18 cellular contexts compared by ENCODE assay signal in the genomic region with DNA sequence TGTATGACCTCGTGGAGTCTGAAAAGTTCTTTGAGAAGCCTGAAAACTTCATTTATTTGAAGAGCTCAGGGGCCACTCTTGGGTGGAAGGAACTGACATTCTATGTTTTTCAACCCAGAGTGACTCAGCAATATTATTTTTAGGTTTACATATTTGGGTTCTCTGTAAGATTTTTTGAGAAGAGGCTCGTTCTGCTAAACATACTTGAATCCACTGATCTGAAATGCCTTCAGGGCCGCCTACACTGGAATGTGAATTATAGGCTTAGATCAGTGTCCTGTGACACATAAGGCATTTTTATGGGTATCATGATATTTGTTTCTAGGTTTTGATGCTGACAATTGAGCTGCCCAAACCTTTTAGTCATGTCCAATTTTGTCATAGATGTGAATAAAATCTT.
DNase-seq lines count a peak whose midpoint lies in the region; ATAC-seq lines count a peak whose summit lies in the region.
"Had no signal": no experiment of that assay in that cellular context is flagged by ENCODE, and none has a peak within 500 bp of the region (broad histone marks: within the 10 kb centered on the region; RNA-seq: fewer than 3 reads in every experiment).

No MANE protein-coding gene starts in this region.

- DNase-seq in AG08396 (ENCODE audit: low spot score) (peak; percentile 7), HS-27A (ENCODE audit: low read depth) (peak; percentile 15), OCI-M1 (lab: John Stamatoyannopoulos, UW) (peak; percentile 62), fibroblast of peridontal ligament (ENCODE audit: extremely low read depth) (peak; percentile 37), NCI-H1694 treated with DMSO at 0.1 percent for 48 hours (lab: John Stamatoyannopoulos, UW) (no peak)
- no peak for DNase-seq in effector CD8-positive, alpha-beta T cell (lab: John Stamatoyannopoulos, UW)
- DNase-seq in naive thymus-derived CD8-positive, alpha-beta T cell = no peak
- DNase-seq: ACHN; activated CD4-positive, alpha-beta T cell treated with anti-CD3 and anti-CD28 coated beads, Interleukin-2, amount 50 U/mL, for 48 hours; aorta; immature natural killer cell; mesenchymal stem cell; NCI-H1417; NCI-H524 treated with DMSO at 0.1 percent for 48 hours; testis had no signal

- no peaks in the 10 kb centered on the region for H3K4me1 Mint-ChIP-seq in naive thymus-derived CD8-positive, alpha-beta T cell
- H3K4me1 Mint-ChIP-seq: activated T-helper 17 cell treated with anti-CD3 and anti-CD28 coated beads, Interleukin-2, amount 50 U/mL, for 72 hours; immature natural killer cell had no signal

- H3K4me3 Mint-ChIP-seq in naive thymus-derived CD8-positive, alpha-beta T cell = no peak overlapping the region
- H3K4me3 Mint-ChIP-seq: activated T-helper 17 cell treated with anti-CD3 and anti-CD28 coated beads, Interleukin-2, amount 50 U/mL, for 72 hours; immature natural killer cell had no signal

- POLR2A ChIA-PET in naive thymus-derived CD8-positive, alpha-beta T cell (lab: Charles Lee) = no interaction called here

- no peaks in the 10 kb centered on the region for H3K36me3 Mint-ChIP-seq in naive thymus-derived CD8-positive, alpha-beta T cell
- H3K36me3 Mint-ChIP-seq: immature natural killer cell had no signal

- ATAC-seq in GM18867 (IDR thresholded peaks at IDR 0.05; ENCODE audit: unreplicated experiment) = no peak
- no peak for ATAC-seq in naive thymus-derived CD8-positive, alpha-beta T cell
- ATAC-seq: activated T-helper 17 cell treated with anti-CD3 and anti-CD28 coated beads, Interleukin-2, amount 50 U/mL, for 72 hours; gastroesophageal sphincter had no signal

- H3K27me3 Mint-ChIP-seq in naive thymus-derived CD8-positive, alpha-beta T cell = peaks cover 0 to 8% (median 0%) of the 10 kb centered on the region in 5 donors

- H3K27ac Mint-ChIP-seq in naive thymus-derived CD8-positive, alpha-beta T cell = no peak overlapping the region
- H3K27ac Mint-ChIP-seq: activated T-helper 17 cell treated with anti-CD3 and anti-CD28 coated beads, Interleukin-2, amount 50 U/mL, for 72 hours; immature natural killer cell had no signal

- H3K9me3 Mint-ChIP-seq in naive thymus-derived CD8-positive, alpha-beta T cell = no peaks in the 10 kb centered on the region
- H3K9me3 Mint-ChIP-seq: activated T-helper 17 cell treated with anti-CD3 and anti-CD28 coated beads, Interleukin-2, amount 50 U/mL, for 72 hours; immature natural killer cell had no signal

Comparison
In these comparisons a context has a peak if more than half of its experiments do, and no peak if none do; other contexts are left out.
1. DNase-seq: peak in AG08396 (single experiment), HS-27A (single experiment), OCI-M1 (single experiment) and fibroblast of peridontal ligament (single experiment); none in effector CD8-positive, alpha-beta T cell (single experiment), NCI-H1694 treated with DMSO at 0.1 percent for 48 hours (single experiment) and naive thymus-derived CD8-positive, alpha-beta T cell (0 of 10).